In the genomic region with DNA sequence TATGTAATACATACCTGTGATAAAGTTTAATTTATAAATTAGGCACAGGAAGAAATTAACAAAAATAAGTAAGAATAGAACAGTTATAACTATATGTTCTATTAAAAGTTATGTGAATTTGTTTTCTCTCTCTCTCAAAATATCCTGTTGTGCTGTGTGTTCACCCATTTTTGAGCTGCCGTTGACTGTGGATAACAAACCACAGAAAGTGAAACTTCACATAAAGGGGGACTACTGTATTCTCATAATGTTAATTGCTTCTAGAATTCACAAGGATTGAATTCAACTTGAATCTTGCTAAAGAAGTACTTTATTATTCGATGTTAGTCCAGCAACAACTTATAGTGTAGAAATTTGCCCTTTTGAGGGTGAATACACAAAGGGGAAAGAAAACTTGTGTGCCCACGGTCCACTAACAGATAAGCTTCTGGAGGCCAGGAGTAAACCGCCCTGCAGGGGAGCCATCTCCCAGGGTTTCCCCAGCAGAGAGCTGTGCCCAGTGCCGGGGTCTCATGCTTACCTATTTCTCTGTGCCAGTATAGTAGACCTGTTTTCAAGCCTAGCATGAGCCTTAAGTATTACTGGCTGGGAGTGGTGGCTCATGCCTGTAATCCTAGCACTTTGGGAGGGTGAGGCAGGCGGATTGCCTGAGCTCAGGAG, we compare ENCODE assay signal across 17 cellular contexts.
DNase-seq lines count a peak whose midpoint lies in the region; ATAC-seq and TF ChIP-seq lines count a peak whose summit lies in the region.
"Had no signal": no experiment of that assay in that cellular context is flagged by ENCODE, and none has a peak within 500 bp of the region (broad histone marks: within the 10 kb centered on the region; RNA-seq: fewer than 3 reads in every experiment).

No MANE protein-coding gene starts in this region.

- no peaks in the 10 kb centered on the region for H3K36me3 ChIP-seq in CD4-positive, CD25-positive, alpha-beta regulatory T cell (ENCODE audit: control insufficient read depth, insufficient read depth, low read length)
- H3K36me3 ChIP-seq in MM.1S (replicated peaks; ENCODE audit: insufficient read depth, low read length) (no peaks in the 10 kb centered on the region), fibroblast of lung (ENCODE audit: control insufficient read depth, insufficient read depth, low read length) (no peaks in the 10 kb centered on the region)
- H3K36me3 ChIP-seq: BE2C, prostate gland had no signal

- peaks cover 6% of the 10 kb centered on the region for H3K36me3 Mint-ChIP-seq in CD4-positive, CD25-positive, alpha-beta regulatory T cell

- H3K4me2 ChIP-seq in MM.1S (ENCODE audit: low read depth, low read length) (peak overlapping the region; percentile 18; the same call in 1 of the 2 replicates), fibroblast of lung (ENCODE audit: extremely low read depth, insufficient read depth, low read length) (peak overlapping the region; percentile 40)

- peaks cover 0 to 3% (median 1%) of the 10 kb centered on the region in 7 donors for H3K9me3 Mint-ChIP-seq in CD4-positive, CD25-positive, alpha-beta regulatory T cell

- DNase-seq in CD4-positive, CD25-positive, alpha-beta regulatory T cell: peak in 1 of 3 donors; percentile 61
- DNase-seq in MM.1S (peak; percentile 36), fibroblast of lung (ENCODE audit: low read depth in 2 of 2) (no peak), posterior cingulate gyrus (no peak), AG20443 (ENCODE audit: low spot score) (no peak)
- DNase-seq: amniotic stem cell, BE2C, dermis blood vessel endothelial cell, GM23248, midbrain, NCI-H1048, NCI-H345, T1000 had no signal

- TF ChIP-seq CTCF in MM.1S (IDR thresholded peaks at IDR 0.05; ENCODE audit: low read length): no peak
- TF ChIP-seq CTCF in fibroblast of lung (conservative IDR thresholded peaks at IDR 0.05 in 1 of 2, IDR thresholded peaks at IDR 0.05 in 1 of 2; ENCODE audit: low read depth in 1 of 2, low read length in 2 of 2): no peak

- H3K27ac ChIP-seq in CD4-positive, CD25-positive, alpha-beta regulatory T cell (ENCODE audit: insufficient read depth, low read length, poor library complexity, severe bottlenecking): no peak overlapping the region
- H3K27ac ChIP-seq in MM.1S (ENCODE audit: low read length) (no peak overlapping the region), fibroblast of lung (ENCODE audit: insufficient read depth, low read length) (no peak overlapping the region)
- H3K27ac ChIP-seq: GM23248, prostate gland had no signal

- H3K9ac ChIP-seq in MM.1S (ENCODE audit: low read length) (no peak overlapping the region), fibroblast of lung (ENCODE audit: insufficient read depth, low read length) (no peak overlapping the region)
- H3K9ac ChIP-seq: GM23248 had no signal

- peaks cover 45% of the 10 kb centered on the region for H3K79me2 ChIP-seq in MM.1S (ENCODE audit: low read length)
- peaks cover 10% of the 10 kb centered on the region for H3K79me2 ChIP-seq in fibroblast of lung (ENCODE audit: control insufficient read depth, insufficient read depth, low read length)

- peak overlapping the region in 2 of 3 donors; percentile 40 to 73 for H3K27ac Mint-ChIP-seq in CD4-positive, CD25-positive, alpha-beta regulatory T cell

- peak in 1 of 2 donors; percentile 62 for ATAC-seq in CD4-positive, CD25-positive, alpha-beta regulatory T cell (ENCODE audit: low read depth in 2 of 2)
- ATAC-seq in GM18511 (IDR thresholded peaks at IDR 0.05; ENCODE audit: unreplicated experiment): peak; percentile 62
- ATAC-seq in HG02571 (IDR thresholded peaks at IDR 0.05; ENCODE audit: unreplicated experiment): no peak
- no peak for ATAC-seq in GM18505 (IDR thresholded peaks at IDR 0.05; ENCODE audit: unreplicated experiment)

- no peaks in the 10 kb centered on the region for H3K9me3 ChIP-seq in CD4-positive, CD25-positive, alpha-beta regulatory T cell (ENCODE audit: control insufficient read depth in 2 of 2, low read length in 2 of 2)
- H3K9me3 ChIP-seq in MM.1S (replicated peaks; ENCODE audit: insufficient read depth, low read length) (no peaks in the 10 kb centered on the region), fibroblast of lung (ENCODE audit: control insufficient read depth, insufficient read depth, low read depth, low read length) (no peaks in the 10 kb centered on the region)
- H3K9me3 ChIP-seq: BE2C, prostate gland had no signal

- no peaks in the 10 kb centered on the region for H3K27me3 Mint-ChIP-seq in CD4-positive, CD25-positive, alpha-beta regulatory T cell

- H3K4me3 Mint-ChIP-seq in CD4-positive, CD25-positive, alpha-beta regulatory T cell: peak overlapping the region in 3 of 4 donors; percentile 21 to 40 (median 23)

- TF ChIP-seq POLR2A in GM18505 (IDR thresholded peaks at IDR 0.05; ENCODE audit: borderline replicate concordance, extremely low read depth, insufficient read depth, insufficient read length): no peak

- intact Hi-C loops in posterior cingulate gyrus (cut with DNase I): no loop called here

- peak overlapping the region; percentile 58 for H3K4me3 ChIP-seq in CD4-positive, CD25-positive, alpha-beta regulatory T cell (ENCODE audit: low read depth, low read length)
- H3K4me3 ChIP-seq in MM.1S (ENCODE audit: low read length): no peak overlapping the region
- no peak overlapping the region for H3K4me3 ChIP-seq in fibroblast of lung (replicated peaks in 1 of 4; ENCODE audit: control extremely low read depth in 1 of 4, insufficient read depth in 1 of 4, low read depth in 3 of 4, low read length in 4 of 4)
- H3K4me3 ChIP-seq: GM23248, prostate gland had no signal

- H3K4me1 Mint-ChIP-seq in CD4-positive, CD25-positive, alpha-beta regulatory T cell: peaks cover 41 to 61% (median 44%) of the 10 kb centered on the region in 4 donors

- H4K20me1 ChIP-seq in MM.1S (ENCODE audit: insufficient read depth, low read length) (no peaks in the 10 kb centered on the region), fibroblast of lung (ENCODE audit: control insufficient read depth, extremely low read depth, insufficient read depth, low read length) (no peaks in the 10 kb centered on the region)

- H3K4me1 ChIP-seq in CD4-positive, CD25-positive, alpha-beta regulatory T cell (ENCODE audit: control insufficient read depth, insufficient read depth, low read length, poor library complexity, severe bottlenecking): peaks cover 8% of the 10 kb centered on the region
- peaks cover 18% of the 10 kb centered on the region; the same call in 1 of the 2 replicates for H3K4me1 ChIP-seq in MM.1S (ENCODE audit: low read length)
- peaks cover 11% of the 10 kb centered on the region for H3K4me1 ChIP-seq in fibroblast of lung (ENCODE audit: control insufficient read depth, extremely low read depth, insufficient read depth, low read length)
- H3K4me1 ChIP-seq: BE2C, prostate gland had no signal

- no peaks in the 10 kb centered on the region for H3K9me2 ChIP-seq in MM.1S (replicated peaks; ENCODE audit: insufficient read depth, low read length)

- H2AFZ ChIP-seq in MM.1S (ENCODE audit: low read length) (no peak overlapping the region), fibroblast of lung (ENCODE audit: low read length) (no peak overlapping the region)
- H2AFZ ChIP-seq: GM23248 had no signal

- H3F3A ChIP-seq in MM.1S (ENCODE audit: insufficient read depth, low read length): no peaks in the 10 kb centered on the region

- no peaks in the 10 kb centered on the region for H3K27me3 ChIP-seq in CD4-positive, CD25-positive, alpha-beta regulatory T cell (ENCODE audit: control insufficient read depth, insufficient read depth, low read length)
- H3K27me3 ChIP-seq in MM.1S (replicated peaks; ENCODE audit: insufficient read depth, low read length): no peaks in the 10 kb centered on the region
- H3K27me3 ChIP-seq in fibroblast of lung (ENCODE audit: control insufficient read depth, insufficient read depth, low read length): no peaks in the 10 kb centered on the region
- H3K27me3 ChIP-seq: BE2C had no signal
